18 cellular contexts compared by ENCODE assay signal in the genomic region with DNA sequence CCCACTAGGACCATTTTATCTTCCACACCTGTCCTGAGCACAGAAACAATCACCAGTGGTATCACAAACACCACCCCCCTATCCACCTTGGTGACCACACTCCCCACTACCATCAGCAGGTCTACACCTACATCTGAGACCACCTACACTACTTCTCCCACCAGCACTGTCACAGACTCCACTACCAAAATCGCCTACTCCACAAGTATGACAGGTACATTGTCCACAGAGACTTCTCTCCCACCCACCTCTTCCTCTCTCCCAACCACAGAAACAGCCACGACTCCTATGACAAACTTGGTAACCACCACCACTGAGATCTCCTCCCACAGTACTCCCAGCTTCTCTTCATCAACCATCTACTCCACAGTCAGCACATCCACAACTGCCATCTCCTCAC. TPM values are rescaled to one million over a fixed set of nuclear protein-coding genes. Genes with fewer than 3 reads are reported as not detected.
DNase-seq lines count a peak whose midpoint lies in the region; ATAC-seq and TF ChIP-seq lines count a peak whose summit lies in the region.
"Had no signal": no experiment of that assay in that cellular context is flagged by ENCODE, and none has a peak within 500 bp of the region (broad histone marks: within the 10 kb centered on the region; RNA-seq: fewer than 3 reads in every experiment).

No MANE protein-coding gene starts in this region.

- peak; percentile 46 to 49 for ATAC-seq in activated naive CD4-positive, alpha-beta T cell treated with anti-CD3 and anti-CD28 coated beads, Interleukin-2, amount 50 U/mL, for 72 hours
- ATAC-seq: HCT116 had no signal

- 29 to 48% (median 43%) methylated on average over 2 of the region's 2 CpGs for WGBS in spleen, 5 donors

- no peaks in the 10 kb centered on the region for H3K36me3 ChIP-seq in spleen
- H3K36me3 ChIP-seq: BLaER1 treated with 17β-estradiol and CSF1 and Interleukin-3, amounts not matched to agents 10 nM and 100 nM had no signal

- H3K4me1 ChIP-seq in spleen: peaks cover 0 to 9% (median 0%) of the 10 kb centered on the region in 6 donors

- no peaks in the 10 kb centered on the region for H3K36me3 Mint-ChIP-seq in T-helper 2 cell treated with Interferon-gamma antibody and Interleukin-4, amounts not matched to agents 5 μg/mL and 100 μg/mL, for 36 hours (ENCODE audit: low read depth)
- no peaks in the 10 kb centered on the region for H3K36me3 Mint-ChIP-seq in activated naive CD4-positive, alpha-beta T cell treated with anti-CD3 and anti-CD28 coated beads, Interleukin-2, amount 50 U/mL, for 72 hours
- H3K36me3 Mint-ChIP-seq: CD4-positive, CD25-positive, alpha-beta regulatory T cell had no signal

- peaks cover 11% of the 10 kb centered on the region for H3K27me3 Mint-ChIP-seq in T-helper 2 cell treated with Interferon-gamma antibody and Interleukin-4, amounts not matched to agents 5 μg/mL and 100 μg/mL, for 36 hours (ENCODE audit: low read depth)

- H3K27ac ChIP-seq in spleen: no peak overlapping the region
- H3K27ac ChIP-seq: 22Rv1; BLaER1 treated with 17β-estradiol and CSF1 and Interleukin-3, amounts not matched to agents 10 nM and 100 nM; HL-60 had no signal

- H3K4me1 Mint-ChIP-seq in T-helper 2 cell treated with Interferon-gamma antibody and Interleukin-4, amounts not matched to agents 5 μg/mL and 100 μg/mL, for 36 hours (ENCODE audit: low read depth): no peaks in the 10 kb centered on the region
- H3K4me1 Mint-ChIP-seq: CD4-positive, CD25-positive, alpha-beta regulatory T cell had no signal

- no peak overlapping the region for H3K4me3 Mint-ChIP-seq in T-helper 2 cell treated with Interferon-gamma antibody and Interleukin-4, amounts not matched to agents 5 μg/mL and 100 μg/mL, for 36 hours
- H3K4me3 Mint-ChIP-seq: CD4-positive, CD25-positive, alpha-beta regulatory T cell had no signal

- no peaks in the 10 kb centered on the region for H3K9me3 ChIP-seq in spleen

- no peaks in the 10 kb centered on the region for H3K9me3 Mint-ChIP-seq in T-helper 2 cell treated with Interferon-gamma antibody and Interleukin-4, amounts not matched to agents 5 μg/mL and 100 μg/mL, for 36 hours
- no peaks in the 10 kb centered on the region for H3K9me3 Mint-ChIP-seq in activated naive CD4-positive, alpha-beta T cell treated with anti-CD3 and anti-CD28 coated beads, Interleukin-2, amount 50 U/mL, for 72 hours

- no peak overlapping the region for H3K27ac Mint-ChIP-seq in T-helper 2 cell treated with Interferon-gamma antibody and Interleukin-4, amounts not matched to agents 5 μg/mL and 100 μg/mL, for 36 hours
- no peak overlapping the region for H3K27ac Mint-ChIP-seq in activated naive CD4-positive, alpha-beta T cell treated with anti-CD3 and anti-CD28 coated beads, Interleukin-2, amount 50 U/mL, for 72 hours
- H3K27ac Mint-ChIP-seq: CD4-positive, CD25-positive, alpha-beta regulatory T cell had no signal

- TF ChIP-seq POLR2A in spleen (IDR thresholded peaks at IDR 0.05): no peak

- peaks cover 0 to 86% (median 23%) of the 10 kb centered on the region in 7 donors for H3K27me3 ChIP-seq in spleen (replicated peaks in 1 of 7)
- H3K27me3 ChIP-seq: BLaER1 treated with 17β-estradiol and CSF1 and Interleukin-3, amounts not matched to agents 10 nM and 100 nM had no signal

- in situ Hi-C loops in G401 (cut with HindIII; ENCODE audit: low sequenced_read_pairs): no loop called here

- intact Hi-C loops in spleen (cut with DNase I; ENCODE audit: low total_unique reads): no loop called here

- DNase-seq in T-helper 2 cell treated with Interferon-gamma antibody and Interleukin-4, amounts not matched to agents 5 μg/mL and 100 μg/mL, for 36 hours (ENCODE audit: low spot score): peak; percentile 8
- DNase-seq in T-helper 2 cell: no peak
- DNase-seq in activated naive CD4-positive, alpha-beta T cell treated with anti-CD3 and anti-CD28 coated beads, Interleukin-2, amount 50 U/mL, for 72 hours (ENCODE audit: low spot score in 2 of 2): no peak
- no peak for DNase-seq in activated naive CD4-positive, alpha-beta T cell treated with anti-CD3 and anti-CD28 coated beads, Interleukin-2, amount 50 U/mL, for 16 hours
- peak; percentile 12 for DNase-seq in spleen
- no peak for DNase-seq in G401 (ENCODE audit: low spot score)
- no peak for DNase-seq in globus pallidus (ENCODE audit: low spot score)
- DNase-seq in ecto neural progenitor cell (ENCODE audit: low spot score): no peak
- DNase-seq: AML-193; Calu3; CD4-positive, CD25-positive, alpha-beta regulatory T cell; DMS 273 treated with DMSO at 0.1 percent for 48 hours had no signal

- TF ChIP-seq CTCF in spleen (IDR thresholded peaks at IDR 0.05 in 8 of 11, conservative IDR thresholded peaks at IDR 0.05 in 3 of 11): no peak

- H3K4me3 ChIP-seq in spleen: no peak overlapping the region
- H3K4me3 ChIP-seq: BLaER1 treated with 17β-estradiol and CSF1 and Interleukin-3, amounts not matched to agents 10 nM and 100 nM; GM12878 had no signal

RNA-seq across cellular contexts. Expression of a gene that starts 3.3 kb away (rescaled TPM):
- under 1 TPM in 1 of 2 donors, not detected in 1; 0.31 TPM for total RNA-seq in activated naive CD4-positive, alpha-beta T cell treated with anti-CD3 and anti-CD28 coated beads, Interleukin-2, amount 50 U/mL, for 72 hours
- total RNA-seq in spleen: under 1 TPM; 0.07 to 0.73 (median 0.30) TPM
- under 1 TPM; 0.17 to 0.29 (median 0.27) TPM for polyA plus RNA-seq in spleen
- total RNA-seq in G401 (2014; rRNA removed; shearing (Covaris generic)): 0.37 TPM in 1 of 2 replicates, not detected in the other
- total RNA-seq: CD4-positive, CD25-positive, alpha-beta regulatory T cell; Daoy had no signal
- polyA plus RNA-seq: CD4-positive, CD25-positive, alpha-beta regulatory T cell had no signal

RNA-seq across cellular contexts. Expression of a gene that starts 16.7 kb away (rescaled TPM):
- under 1 TPM; 0.34 to 0.41 TPM for total RNA-seq in activated naive CD4-positive, alpha-beta T cell treated with anti-CD3 and anti-CD28 coated beads, Interleukin-2, amount 50 U/mL, for 72 hours
- total RNA-seq in spleen: under 1 TPM in 5 of 7 donors, not detected in 2; 0.07 to 0.89 (median 0.57) TPM
- 1 to 10 TPM in 2 of 3 donors, under 1 TPM in 1; 0.90 to 1.7 (median 1.3) TPM for polyA plus RNA-seq in spleen
- total RNA-seq in G401 (2014; rRNA removed; shearing (Covaris generic)): not detected in 2 replicates
- total RNA-seq: CD4-positive, CD25-positive, alpha-beta regulatory T cell had no signal

RNA-seq across cellular contexts. Expression of a gene that starts 57.0 kb away (rescaled TPM):
- total RNA-seq in activated naive CD4-positive, alpha-beta T cell treated with anti-CD3 and anti-CD28 coated beads, Interleukin-2, amount 50 U/mL, for 72 hours: under 1 TPM in 1 of 2 donors, not detected in 1; 0.12 TPM
- 10 to 100 TPM in 1 of 7 donors, 1 to 10 TPM in 6; 2.1 to 10.8 (median 4.4) TPM for total RNA-seq in spleen
- polyA plus RNA-seq in spleen: 1 to 10 TPM; 2.0 to 3.7 (median 3.1) TPM
- total RNA-seq in G401 (2014; rRNA removed; shearing (Covaris generic)): 3.6 and 5.0 TPM in 2 replicates
- polyA plus RNA-seq: CD4-positive, CD25-positive, alpha-beta regulatory T cell had no signal

Comparison
In these comparisons a context has a peak if more than half of its experiments do, and no peak if none do; other contexts are left out.
1. DNase-seq: peak in T-helper 2 cell treated with Interferon-gamma antibody and Interleukin-4, amounts not matched to agents 5 μg/mL and 100 μg/mL, for 36 hours (single experiment) and spleen (single experiment); none in T-helper 2 cell (0 of 5), activated naive CD4-positive, alpha-beta T cell treated with anti-CD3 and anti-CD28 coated beads, Interleukin-2, amount 50 U/mL, for 72 hours (0 of 2), activated naive CD4-positive, alpha-beta T cell treated with anti-CD3 and anti-CD28 coated beads, Interleukin-2, amount 50 U/mL, for 16 hours (single experiment), G401 (single experiment), globus pallidus (single experiment) and ecto neural progenitor cell (single experiment).